In the genomic region with DNA sequence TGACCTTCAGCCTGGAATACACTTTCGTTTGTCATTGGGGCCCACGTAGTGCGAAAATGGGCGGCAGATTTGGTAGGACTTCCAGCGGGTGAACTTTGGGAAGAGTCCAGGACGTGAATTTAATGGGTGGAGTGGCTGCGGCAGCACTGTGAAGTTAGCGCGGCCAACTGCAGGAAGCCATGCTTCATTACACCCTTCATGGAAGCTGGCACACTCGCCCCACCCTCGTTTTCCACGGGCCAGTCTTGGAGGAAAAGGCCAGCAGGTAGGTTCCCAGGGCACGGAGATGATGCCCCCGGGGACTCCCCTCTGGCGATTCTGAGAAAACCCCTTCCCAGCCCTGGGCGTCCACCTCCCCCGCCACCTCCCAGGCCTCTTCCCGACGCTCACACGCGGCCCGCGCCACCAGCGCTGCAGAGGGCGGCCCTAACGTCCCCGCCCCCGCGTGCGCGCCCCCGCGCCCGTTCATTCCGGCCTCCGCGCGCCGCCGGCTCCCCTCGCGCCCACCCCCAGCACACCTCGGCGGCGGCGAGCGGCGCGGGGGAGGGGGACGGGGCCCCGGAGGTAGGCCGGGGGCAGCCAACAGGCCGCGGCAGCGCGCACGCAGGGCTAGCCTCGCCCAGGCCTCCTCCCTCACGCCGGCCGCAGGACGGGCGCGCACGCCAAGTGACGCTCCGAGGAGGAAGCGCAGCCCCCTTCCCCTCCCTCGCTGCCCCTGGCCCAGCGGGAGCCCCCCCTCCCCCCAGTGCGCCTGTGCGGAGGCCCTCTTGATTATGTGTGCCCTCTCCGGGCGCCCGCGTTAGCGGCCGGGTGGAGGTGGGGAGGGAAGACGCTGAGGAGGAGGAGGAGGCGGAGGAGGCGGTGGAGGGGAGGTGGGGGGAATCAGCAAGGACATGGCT, we compare ENCODE assay signal across 8 cellular contexts. TPM values are rescaled to one million over a fixed set of nuclear protein-coding genes. Genes with fewer than 3 reads are reported as not detected.
DNase-seq lines count a peak whose midpoint lies in the region; ATAC-seq and TF ChIP-seq lines count a peak whose summit lies in the region.

Gene MLLT10, plus strand, starts transcription at position 656 of the 899 bp plus-strand sequence. CDS start 413 bp downstream, outside the sequence.

- peak within 1 kb of the TSS; percentile 76 for H3K4me3 ChIP-seq in DOHH2 (ENCODE audit: low read length)
- peak within 1 kb of the TSS; percentile 86 for H3K4me3 ChIP-seq in Karpas-422 (ENCODE audit: low read length)
- peak within 1 kb of the TSS; percentile 48 for H3K4me3 ChIP-seq in RWPE2 (ENCODE audit: severe bottlenecking)
- peak within 1 kb of the TSS; percentile 76 for H3K4me3 ChIP-seq in fibroblast of pulmonary artery (replicated peaks; ENCODE audit: low read depth, low read length)

- peaks cover 65% of the 10 kb centered on the region for H3K4me1 Mint-ChIP-seq in nephron progenitor cell
- peaks cover 27% of the 10 kb centered on the region for H3K4me1 Mint-ChIP-seq in stimulated activated naive CD8-positive, alpha-beta T cell treated with anti-CD3 and anti-CD28 coated beads, Interleukin-15, amount 100 ng/mL, for 72 hours

- H3K27me3 Mint-ChIP-seq in nephron progenitor cell (ENCODE audit: low read depth, poor library complexity) = no peaks in the 10 kb centered on the region
- no peaks in the 10 kb centered on the region for H3K27me3 Mint-ChIP-seq in stimulated activated naive CD8-positive, alpha-beta T cell treated with anti-CD3 and anti-CD28 coated beads, Interleukin-15, amount 100 ng/mL, for 72 hours

- H3K9me3 ChIP-seq in DOHH2 (ENCODE audit: control insufficient read depth, insufficient read depth, low read length) (no peaks in the 10 kb centered on the region), Karpas-422 (ENCODE audit: low read length) (no peaks in the 10 kb centered on the region), RWPE2 (ENCODE audit: severe bottlenecking) (no peaks in the 10 kb centered on the region)

- H3K4me2 ChIP-seq in DOHH2 (ENCODE audit: low read length) (peak within 1 kb of the TSS; percentile 82), Karpas-422 (ENCODE audit: low read depth, low read length, poor library complexity, severe bottlenecking) (peak within 1 kb of the TSS; percentile 91)

- H3K4me1 ChIP-seq in DOHH2 (ENCODE audit: control insufficient read depth, low read length) (peaks cover 45% of the 10 kb centered on the region), Karpas-422 (ENCODE audit: low read length) (peaks cover 22% of the 10 kb centered on the region), RWPE2 (ENCODE audit: insufficient read depth, poor library complexity, severe bottlenecking) (peaks cover 35% of the 10 kb centered on the region)

- no peaks in the 10 kb centered on the region for H3K9me2 ChIP-seq in DOHH2 (replicated peaks; ENCODE audit: control insufficient read depth, low read length)
- no peaks in the 10 kb centered on the region for H3K9me2 ChIP-seq in Karpas-422 (replicated peaks; ENCODE audit: insufficient read depth, low read length)

- H3K27ac ChIP-seq in DOHH2 (ENCODE audit: low read depth, low read length) = peak within 1 kb of the TSS; percentile 60
- H3K27ac ChIP-seq in Karpas-422 (ENCODE audit: low read length) = peak within 1 kb of the TSS; percentile 68
- peak within 1 kb of the TSS; percentile 90 for H3K27ac ChIP-seq in RWPE2 (ENCODE audit: poor library complexity, severe bottlenecking)

- ATAC-seq in GM21723 (IDR thresholded peaks at IDR 0.05; ENCODE audit: unreplicated experiment) = peak; percentile 84
- peak; percentile 80 for ATAC-seq in RWPE2 (ENCODE audit: low read depth)
- peak; percentile 94 for ATAC-seq in stimulated activated naive CD8-positive, alpha-beta T cell treated with anti-CD3 and anti-CD28 coated beads, Interleukin-15, amount 100 ng/mL, for 72 hours

- peaks cover 40% of the 10 kb centered on the region for H3K79me2 ChIP-seq in DOHH2 (ENCODE audit: control insufficient read depth, low read length)
- peaks cover 40% of the 10 kb centered on the region for H3K79me2 ChIP-seq in Karpas-422 (ENCODE audit: low read length)

- H3F3A ChIP-seq in DOHH2 (ENCODE audit: control insufficient read depth, insufficient read depth) = peaks cover 28% of the 10 kb centered on the region

- H3K27me3 ChIP-seq in DOHH2 (ENCODE audit: control insufficient read depth, low read length) (no peaks in the 10 kb centered on the region), Karpas-422 (ENCODE audit: low read length) (no peaks in the 10 kb centered on the region), RWPE2 (ENCODE audit: insufficient read depth, poor library complexity, severe bottlenecking) (no peaks in the 10 kb centered on the region)

- peak within 1 kb of the TSS; percentile 91 for H3K4me3 Mint-ChIP-seq in nephron progenitor cell
- H3K4me3 Mint-ChIP-seq in stimulated activated naive CD8-positive, alpha-beta T cell treated with anti-CD3 and anti-CD28 coated beads, Interleukin-15, amount 100 ng/mL, for 72 hours = peak within 1 kb of the TSS; percentile 86 to 92

- peak within 1 kb of the TSS; percentile 89 for H3K9ac ChIP-seq in Karpas-422 (ENCODE audit: low read length)

- H3K36me3 Mint-ChIP-seq in nephron progenitor cell (ENCODE audit: low read depth) = peaks cover 12% of the 10 kb centered on the region

- no peak for TF ChIP-seq CTCF in DOHH2 (IDR thresholded peaks at IDR 0.05; ENCODE audit: low read depth, low read length, poor library complexity, severe bottlenecking)
- TF ChIP-seq CTCF in RWPE2 (IDR thresholded peaks at IDR 0.05; ENCODE audit: poor library complexity, severe bottlenecking) = no peak
- peak; percentile 31 for TF ChIP-seq CTCF in fibroblast of pulmonary artery (IDR thresholded peaks at IDR 0.05; ENCODE audit: low read length, missing control alignments)
- TF ChIP-seq CTCF in nephron progenitor cell (IDR thresholded peaks at IDR 0.05) = no peak

- DNase-seq in Karpas-422 (peak; percentile 99), RWPE2 (ENCODE audit: low spot score) (peak; percentile 91), fibroblast of pulmonary artery (ENCODE audit: low read depth) (peak; percentile 98), nephron progenitor cell (peak; percentile 93)
- peak; percentile 89 for DNase-seq in activated T-helper 9 cell treated with anti-CD3 and anti-CD28 coated beads, Interleukin-2, amount 50 U/mL, for 16 hours (ENCODE audit: low read depth)
- DNase-seq in stimulated activated naive CD8-positive, alpha-beta T cell treated with anti-CD3 and anti-CD28 coated beads, Interleukin-15, amount 100 ng/mL, for 72 hours = peak; percentile 94

- peaks cover 5% of the 10 kb centered on the region; the same call in 1 of the 2 replicates for H4K20me1 ChIP-seq in DOHH2 (ENCODE audit: control insufficient read depth, insufficient read depth, low read depth, low read length)
- H4K20me1 ChIP-seq in Karpas-422 (ENCODE audit: insufficient read depth, low read depth, low read length) = no peaks in the 10 kb centered on the region

- H3K9me3 Mint-ChIP-seq in nephron progenitor cell = no peaks in the 10 kb centered on the region
- H3K9me3 Mint-ChIP-seq in stimulated activated naive CD8-positive, alpha-beta T cell treated with anti-CD3 and anti-CD28 coated beads, Interleukin-15, amount 100 ng/mL, for 72 hours = no peaks in the 10 kb centered on the region

- H3K27ac Mint-ChIP-seq in nephron progenitor cell = peak within 1 kb of the TSS; percentile 100
- peak within 1 kb of the TSS; percentile 86 to 96 for H3K27ac Mint-ChIP-seq in stimulated activated naive CD8-positive, alpha-beta T cell treated with anti-CD3 and anti-CD28 coated beads, Interleukin-15, amount 100 ng/mL, for 72 hours

- peak within 1 kb of the TSS; percentile 44; the same call in 1 of the 2 replicates for H2AFZ ChIP-seq in Karpas-422 (ENCODE audit: low read length)

- H3K36me3 ChIP-seq in DOHH2 (ENCODE audit: control insufficient read depth, low read length) = peaks cover 35% of the 10 kb centered on the region
- H3K36me3 ChIP-seq in Karpas-422 (ENCODE audit: insufficient read depth, low read length) = peaks cover 7% of the 10 kb centered on the region; the same call in 1 of the 2 replicates
- H3K36me3 ChIP-seq in RWPE2 (ENCODE audit: low read depth) = peaks cover 25% of the 10 kb centered on the region

RNA-seq across cellular contexts. Expression of gene MLLT10, which starts in this region (rescaled TPM):
- 83.6 and 88.5 TPM in 2 replicates for total RNA-seq in Karpas-422 (2014; rRNA removed; shearing (Covaris generic); ENCODE audit: low replicate concordance)

Comparison
In these comparisons a context has a peak if more than half of its experiments do, and no peak if none do; other contexts are left out.
1. Peak in every context shown above with its lines: DNase-seq, ATAC-seq, H3K4me3 ChIP-seq and H3K27ac ChIP-seq.